In the genomic region with DNA sequence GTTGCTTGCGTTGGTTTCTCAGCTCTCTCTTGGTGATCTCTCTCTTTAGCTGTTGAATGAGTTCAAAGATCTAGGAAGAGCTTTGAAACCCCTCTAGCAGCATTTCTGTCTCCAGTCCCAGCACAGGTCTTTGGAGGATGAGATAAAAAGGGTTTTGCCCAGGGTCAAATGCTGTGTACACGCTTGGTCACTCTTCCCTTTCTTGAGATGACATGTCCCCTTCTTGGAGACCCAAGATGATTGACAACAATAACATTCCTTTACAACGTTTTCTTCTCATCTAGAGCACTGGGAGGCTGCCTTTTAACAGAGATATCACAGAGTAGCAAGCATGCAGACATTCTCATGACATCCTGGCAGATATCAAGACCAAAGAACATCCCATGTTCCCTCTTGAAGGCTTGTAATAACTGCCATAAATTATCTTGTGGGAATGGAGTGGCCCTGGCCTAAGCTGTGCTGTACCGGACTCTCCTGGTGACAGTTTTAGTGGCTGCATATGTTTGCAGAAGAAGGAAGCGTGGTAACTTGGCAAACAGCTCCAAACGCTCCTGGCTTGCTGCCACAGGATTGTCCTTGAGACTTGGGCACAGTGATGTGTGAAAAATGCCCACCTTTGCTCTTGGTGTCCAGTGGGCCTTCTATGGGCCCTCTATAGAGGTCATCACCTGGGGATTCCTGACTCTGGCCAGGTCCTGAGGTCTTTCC, we compare ENCODE assay signal across 11 cellular contexts.
A peak's percentile ranks its signal among the peaks of the same experiment; 100 is the strongest.
DNase-seq lines count a peak whose midpoint lies in the region; ATAC-seq and TF ChIP-seq lines count a peak whose summit lies in the region.
"Had no signal": no experiment of that assay in that cellular context is flagged by ENCODE, and none has a peak within 500 bp of the region (broad histone marks: within the 10 kb centered on the region; RNA-seq: fewer than 3 reads in every experiment).

No MANE protein-coding gene starts in this region.

- no peak overlapping the region for H3K27ac Mint-ChIP-seq in activated naive CD8-positive, alpha-beta T cell treated with anti-CD3 and anti-CD28 coated beads for 36 hours
- H3K27ac Mint-ChIP-seq in stimulated activated effector memory CD8-positive, alpha-beta T cell treated with anti-CD3 and anti-CD28 coated beads, Interleukin-12 subunit alpha, Interleukin-12 subunit beta, amount 100 ng/mL, for 72 hours, result no peak overlapping the region
- H3K27ac Mint-ChIP-seq: activated CD4-positive, alpha-beta memory T cell treated with anti-CD3 and anti-CD28 coated beads for 36 hours had no signal

- no peaks in the 10 kb centered on the region for H3K36me3 Mint-ChIP-seq in activated naive CD8-positive, alpha-beta T cell treated with anti-CD3 and anti-CD28 coated beads for 36 hours
- H3K36me3 Mint-ChIP-seq in stimulated activated effector memory CD8-positive, alpha-beta T cell treated with anti-CD3 and anti-CD28 coated beads, Interleukin-12 subunit alpha, Interleukin-12 subunit beta, amount 100 ng/mL, for 72 hours, result peaks cover 21% of the 10 kb centered on the region

- H3K9me3 Mint-ChIP-seq in activated naive CD8-positive, alpha-beta T cell treated with anti-CD3 and anti-CD28 coated beads for 36 hours, result no peaks in the 10 kb centered on the region
- H3K9me3 Mint-ChIP-seq in stimulated activated effector memory CD8-positive, alpha-beta T cell treated with anti-CD3 and anti-CD28 coated beads, Interleukin-12 subunit alpha, Interleukin-12 subunit beta, amount 100 ng/mL, for 72 hours, result no peaks in the 10 kb centered on the region
- H3K9me3 Mint-ChIP-seq: activated CD4-positive, alpha-beta memory T cell treated with anti-CD3 and anti-CD28 coated beads for 36 hours had no signal

- no peak for ATAC-seq in HG03460 (IDR thresholded peaks at IDR 0.05; ENCODE audit: unreplicated experiment)
- ATAC-seq in stimulated activated effector memory CD8-positive, alpha-beta T cell treated with anti-CD3 and anti-CD28 coated beads, Interleukin-12 subunit alpha, Interleukin-12 subunit beta, amount 100 ng/mL, for 72 hours, result no peak

- DNase-seq in DMS153 (lab: John Stamatoyannopoulos, UW) (peak; percentile 37), NCI-H1092 treated with DMSO at 0.1 percent for 48 hours (lab: John Stamatoyannopoulos, UW) (peak; percentile 95), mesenteric fat pad (ENCODE audit: low spot score) (peak; percentile 68), NCI-H1436 (lab: John Stamatoyannopoulos, UW) (no peak)
- no peak for DNase-seq in activated naive CD8-positive, alpha-beta T cell treated with anti-CD3 and anti-CD28 coated beads for 36 hours
- no peak for DNase-seq in stimulated activated effector memory CD8-positive, alpha-beta T cell treated with anti-CD3 and anti-CD28 coated beads, Interleukin-12 subunit alpha, Interleukin-12 subunit beta, amount 100 ng/mL, for 72 hours (ENCODE audit: low spot score in 2 of 2)
- DNase-seq: activated CD4-positive, alpha-beta memory T cell treated with anti-CD3 and anti-CD28 coated beads for 36 hours; esophagus squamous epithelium; SJCRH30 had no signal

- H3K27me3 Mint-ChIP-seq in activated naive CD8-positive, alpha-beta T cell treated with anti-CD3 and anti-CD28 coated beads for 36 hours, result no peaks in the 10 kb centered on the region
- H3K27me3 Mint-ChIP-seq: activated CD4-positive, alpha-beta memory T cell treated with anti-CD3 and anti-CD28 coated beads for 36 hours had no signal

- H3K4me1 Mint-ChIP-seq in activated naive CD8-positive, alpha-beta T cell treated with anti-CD3 and anti-CD28 coated beads for 36 hours, result peaks cover 15% of the 10 kb centered on the region
- H3K4me1 Mint-ChIP-seq in stimulated activated effector memory CD8-positive, alpha-beta T cell treated with anti-CD3 and anti-CD28 coated beads, Interleukin-12 subunit alpha, Interleukin-12 subunit beta, amount 100 ng/mL, for 72 hours, result peaks cover 48% of the 10 kb centered on the region

- peak overlapping the region; percentile 96 for H3K27ac ChIP-seq in VCaP
- H3K27ac ChIP-seq: esophagus squamous epithelium, SJCRH30 had no signal

- no peak overlapping the region for H3K4me3 Mint-ChIP-seq in activated naive CD8-positive, alpha-beta T cell treated with anti-CD3 and anti-CD28 coated beads for 36 hours
- H3K4me3 Mint-ChIP-seq in stimulated activated effector memory CD8-positive, alpha-beta T cell treated with anti-CD3 and anti-CD28 coated beads, Interleukin-12 subunit alpha, Interleukin-12 subunit beta, amount 100 ng/mL, for 72 hours, result no peak overlapping the region
- H3K4me3 Mint-ChIP-seq: activated CD4-positive, alpha-beta memory T cell treated with anti-CD3 and anti-CD28 coated beads for 36 hours had no signal

- no peak for TF ChIP-seq CTCF in VCaP (conservative IDR thresholded peaks at IDR 0.05)

Comparison
In these comparisons a context has a peak if more than half of its experiments do, and no peak if none do; other contexts are left out.
1. DNase-seq: peak in DMS153 (single experiment), NCI-H1092 treated with DMSO at 0.1 percent for 48 hours (single experiment) and mesenteric fat pad (single experiment); none in activated naive CD8-positive, alpha-beta T cell treated with anti-CD3 and anti-CD28 coated beads for 36 hours (single experiment), NCI-H1436 (single experiment) and stimulated activated effector memory CD8-positive, alpha-beta T cell treated with anti-CD3 and anti-CD28 coated beads, Interleukin-12 subunit alpha, Interleukin-12 subunit beta, amount 100 ng/mL, for 72 hours (0 of 2).